In the genomic region with DNA sequence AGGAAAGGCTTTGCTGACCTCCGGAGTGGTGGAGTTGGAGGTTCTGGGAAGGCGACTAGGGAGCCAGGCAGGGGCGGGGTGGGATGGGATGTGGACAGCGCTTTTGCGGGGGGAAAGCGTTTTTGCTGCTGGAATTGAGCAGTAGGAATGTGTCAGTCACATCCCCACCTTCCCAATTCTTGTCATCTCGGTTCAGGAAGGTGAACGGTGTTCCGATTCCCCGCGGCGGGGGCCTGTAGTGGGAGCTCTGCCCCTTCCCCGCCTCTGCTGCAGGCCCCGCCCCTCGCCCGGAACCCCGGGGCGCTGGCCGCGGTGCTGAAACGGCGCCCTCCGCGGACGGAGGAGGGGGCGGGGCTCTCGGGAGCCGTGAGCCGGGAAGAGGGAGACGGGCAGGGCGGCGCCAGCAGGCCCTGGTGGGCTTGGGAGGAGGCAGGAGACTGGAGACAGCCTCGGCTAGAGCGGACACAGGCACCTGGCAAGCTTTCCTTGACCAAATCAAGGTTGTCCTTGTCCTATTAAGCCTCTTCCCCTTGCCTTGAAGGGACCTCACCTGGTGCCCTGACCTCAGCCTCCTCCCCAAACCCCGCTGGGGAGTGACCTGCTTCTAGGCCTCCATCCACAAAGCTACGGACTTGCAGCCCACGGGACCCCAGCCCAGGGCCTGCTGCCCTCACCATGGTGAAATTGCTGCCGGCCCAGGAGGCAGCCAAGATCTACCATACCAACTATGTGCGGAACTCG, we compare ENCODE assay signal across 8 cellular contexts. TPM values are rescaled to one million over a fixed set of nuclear protein-coding genes. Genes with fewer than 3 reads are reported as not detected.
DNase-seq lines count a peak whose midpoint lies in the region; ATAC-seq, FAIRE-seq and TF ChIP-seq lines count a peak whose summit lies in the region.

A gene (plus strand): TSS at position 357 of the 741 bp plus-strand sequence. CDS start 319 bp downstream, at position 676.

- in situ Hi-C loops in K562 (cut with MboI) = no loop called here

- H3K4me1 ChIP-seq in SK-N-SH (ENCODE audit: control insufficient read depth in 1 of 2, insufficient read depth in 2 of 2, low read depth in 1 of 2, low read length in 1 of 2) = peaks cover 0 to 7% of the 10 kb centered on the region in 2 experiments; a peak in 1 of 4 replicates
- peaks cover 5 to 10% of the 10 kb centered on the region in 2 experiments for H3K4me1 ChIP-seq in K562 (replicated peaks in 1 of 2; ENCODE audit: control insufficient read depth in 2 of 2, insufficient read depth in 2 of 2, low read length in 2 of 2)

- H3K9me1 ChIP-seq in K562 (ENCODE audit: control insufficient read depth, insufficient read depth, low read length) = peaks cover 2% of the 10 kb centered on the region

- 20% methylated on average over 14 of the region's 40 CpGs for WGBS in SK-N-SH (ENCODE audit: low lambda C conversion rate)
- WGBS in K562 (ENCODE audit: insufficient coverage, low coverage, missing lambda C conversion rate) = 10% methylated on average over 30 of the region's 40 CpGs

- peak within 1 kb of the TSS; percentile 71 for H3K4me2 ChIP-seq in SK-N-SH
- peak within 1 kb of the TSS; percentile 72 for H3K4me2 ChIP-seq in K562 (ENCODE audit: insufficient read depth, low read length)

- FAIRE-seq in K562 (lab: Jason Lieb, UNC) = no peak

- ATAC-seq in K562 = peak; percentile 100
- ATAC-seq in HG03045 (IDR thresholded peaks at IDR 0.05; ENCODE audit: unreplicated experiment) = no peak
- no peak for ATAC-seq in GM19467 (IDR thresholded peaks at IDR 0.05; ENCODE audit: unreplicated experiment)

- H4K20me1 ChIP-seq in SK-N-SH (ENCODE audit: insufficient read depth) = no peaks in the 10 kb centered on the region
- 0 out of 2 replicates have a peak, but pooled peaks cover 6% of the 10 kb centered on the region for H4K20me1 ChIP-seq in K562 (replicated peaks; ENCODE audit: control insufficient read depth, insufficient read depth, low read length)

- no peak for TF ChIP-seq CTCF in SK-N-SH (IDR thresholded peaks at IDR 0.05)
- no peak for TF ChIP-seq CTCF in K562 (IDR thresholded peaks at IDR 0.05 in 2 of 3, conservative IDR thresholded peaks at IDR 0.05 in 1 of 3; ENCODE audit: insufficient read depth in 2 of 3, low read depth in 1 of 3, low read length in 3 of 3)

- no peaks in the 10 kb centered on the region for H3F3A ChIP-seq in SK-N-SH (replicated peaks; ENCODE audit: insufficient read depth)

- H3K27me3 ChIP-seq in SK-N-SH (ENCODE audit: insufficient read depth) (no peaks in the 10 kb centered on the region), K562 (ENCODE audit: control insufficient read depth in 2 of 2, insufficient read depth in 2 of 2, low read length in 2 of 2) (peaks cover 15 to 28% of the 10 kb centered on the region in 2 experiments)

- H3K9me2 ChIP-seq in SK-N-SH = no peaks in the 10 kb centered on the region

- no peak for TF ChIP-seq POLR2A in K562 (conservative IDR thresholded peaks at IDR 0.05)

- DNase-seq in COR-L47 (lab: John Stamatoyannopoulos, UW) = peak; percentile 62
- DNase-seq in Kasumi-1 (lab: John Stamatoyannopoulos, UW) = peak; percentile 12 to 39
- peak; percentile 95 for DNase-seq in SK-N-SH
- peak; percentile 77 to 99 (median 97) for DNase-seq in K562 (ENCODE audit: extremely low read depth in 1 of 4, low spot score in 3 of 4)
- DNase-seq in kidney tubule cell (ENCODE audit: low spot score) = peak; percentile 43
- peak; percentile 16 for DNase-seq in stimulated activated CD8-positive, alpha-beta memory T cell treated with anti-CD3 and anti-CD28 coated beads, Interleukin-15, amount 100 ng/mL, for 24 hours (ENCODE audit: low read depth)

- H3K9ac ChIP-seq in SK-N-SH = no peak within 1 kb of the TSS
- no peak within 1 kb of the TSS for H3K9ac ChIP-seq in K562 (ENCODE audit: insufficient read depth in 1 of 2, low read depth in 2 of 2, low read length in 2 of 2)

- H3K27ac ChIP-seq in SK-N-SH (ENCODE audit: low read depth in 2 of 2, low read length in 1 of 2) = no peak within 1 kb of the TSS; a peak in 1 of 4 replicates
- H3K27ac ChIP-seq in K562 (ENCODE audit: extremely low read depth, low read depth, low read length) = no peak within 1 kb of the TSS

- TF ChIP-seq RAD21 in SK-N-SH (IDR thresholded peaks at IDR 0.05; ENCODE audit: low read length) (no peak), K562 (CRISPR knock-in tag; conservative IDR thresholded peaks at IDR 0.05 in 1 of 2, IDR thresholded peaks at IDR 0.05 in 1 of 2) (no peak; a peak in 1 of 4 replicates)

- H3K4me3 ChIP-seq in SK-N-SH (ENCODE audit: low read depth in 2 of 2, low read length in 1 of 2) (peak within 1 kb of the TSS; percentile 43 to 47), K562 (no peak within 1 kb of the TSS; the same call in 1 of the 2 replicates)

- CTCF ChIA-PET in SK-N-SH (lab: Yijun Ruan, JAX) = interaction anchor here (0.6 kb wide), 1 partner anchor 26 kb away, joined by 3 read pairs; no protein-coding TSS in a partner anchor
- CTCF ChIA-PET in K562 (lab: Yijun Ruan, JAX; ENCODE audit: low intra/inter-chr PET ratio) = no interaction called here

- no TSS peak for BruUV-seq in K562 (replicated peaks; lab: Mats Ljungman, UMichigan)

- H3K36me3 ChIP-seq in SK-N-SH (replicated peaks in 1 of 2; ENCODE audit: control insufficient read depth in 1 of 2, insufficient read depth in 2 of 2, low read length in 1 of 2) = no peaks in the 10 kb centered on the region
- H3K36me3 ChIP-seq in K562 (ENCODE audit: control insufficient read depth, insufficient read depth, low read length) = no peaks in the 10 kb centered on the region

- POLR2A ChIA-PET in SK-N-SH (lab: Yijun Ruan, JAX) (interaction anchor here (0.6 to 1.0 kb wide), 2 partner anchors 13 to 16 kb away, joined by 3 to 4 read pairs; no protein-coding TSS in a partner anchor), K562 (lab: Yijun Ruan, JAX) (interaction anchor here (0.6 to 1.0 kb wide), 3 partner anchors 11 to 23 kb away, joined by 3 to 4 read pairs (median 3); no protein-coding TSS in a partner anchor)

- H3K79me2 ChIP-seq in SK-N-SH (ENCODE audit: insufficient read depth) = no peaks in the 10 kb centered on the region
- no peaks in the 10 kb centered on the region for H3K79me2 ChIP-seq in K562 (ENCODE audit: control insufficient read depth, insufficient read depth, low read length)

- H2AFZ ChIP-seq in SK-N-SH (ENCODE audit: low read depth) (0 out of 2 replicates have a peak within 1 kb of the TSS, but pooled peaks have one; percentile 51), K562 (ENCODE audit: low read depth, low read length) (peak within 1 kb of the TSS; percentile 53; the same call in 1 of the 2 replicates)

- H3K9me3 ChIP-seq in SK-N-SH (no peaks in the 10 kb centered on the region), K562 (replicated peaks; ENCODE audit: control insufficient read depth, insufficient read depth, low read depth, low read length) (no peaks in the 10 kb centered on the region)

- intact Hi-C loops in K562 (cut with micrococcal nuclease) = no loop called here

- TF ChIP-seq EP300 in SK-N-SH (IDR thresholded peaks at IDR 0.05; ENCODE audit: borderline replicate concordance in 1 of 2, low read depth in 1 of 2, low read length in 1 of 2) (no peak), K562 (IDR thresholded peaks at IDR 0.05; ENCODE audit: low read length) (no peak)

TF ChIP-seq in SK-N-SH, 30 proteins besides CTCF, POLR2A, EP300 and RAD21 (continues in another document):
- TF ChIP-seq NFIC (IDR thresholded peaks at IDR 0.05; ENCODE audit: borderline replicate concordance) (no peak), RCOR1 (IDR thresholded peaks at IDR 0.05; ENCODE audit: low read length) (no peak), SIN3A (IDR thresholded peaks at IDR 0.05; ENCODE audit: borderline replicate concordance, low read depth, low read length) (no peak), CHD2 (IDR thresholded peaks at IDR 0.05; ENCODE audit: low read length, partially characterized antibody) (peak; percentile 39), SMC3 (IDR thresholded peaks at IDR 0.05; ENCODE audit: low read depth, low read length) (no peak), ELF1 (IDR thresholded peaks at IDR 0.05) (no peak)

RNA-seq across cellular contexts. Expression of the gene that starts here (rescaled TPM):
- polyA plus RNA-seq in SK-N-SH (2012; rRNA removed) (not detected in 2 replicates), K562 (2011; rRNA removed) (not detected in 2 replicates), K562 (2014; fragmentation: Illumina TruSeq; extraction: Trizol) (not detected in 2 replicates), K562 (2014; fragmentation: Nextera tagmentation; extraction: Ambion mirVana) (not detected), K562 (2014; rRNA removed) (not detected in 2 replicates)
- polyA plus RNA-seq in SK-N-SH (2012; cell fraction: cytosol; rRNA removed) = not detected in 2 replicates
- polyA plus RNA-seq in SK-N-SH (2012; cell fraction: nucleus; rRNA removed) = 0.02 TPM in 1 of 2 replicates, not detected in the other
- not detected in 2 replicates for total RNA-seq in K562 (2011; cell fraction: chromatin; rRNA removed; ENCODE audit: low replicate concordance)
- total RNA-seq in K562 (2011; cell fraction: nucleolus; rRNA removed) = not detected in 2 replicates
- not detected in 2 replicates for total RNA-seq in K562 (2011; cell fraction: nucleoplasm; rRNA removed)
- total RNA-seq in K562 (2014; rRNA removed) (not detected in 2 replicates), K562 (2014; rRNA removed; fragmentation: Illumina TruSeq; extraction: Trizol) (not detected in 2 replicates), K562 (2015; rRNA removed; fragmentation: Illumina TruSeq; extraction: Trizol) (not detected in 2 replicates), K562 (2021) (not detected in 2 replicates)
- not detected in 2 replicates for polyA plus RNA-seq in K562 (2011; cell fraction: cytosol; rRNA removed)
- not detected in 2 replicates for polyA plus RNA-seq in K562 (2011; cell fraction: nucleus; rRNA removed)
- not detected in 2 replicates for polyA plus RNA-seq in K562 (2012)
- not detected in 2 replicates for polyA minus RNA-seq in K562 (2011; rRNA and poly(A)+ RNA removed)
- not detected in 2 replicates for polyA minus RNA-seq in K562 (2011; cell fraction: cytosol; rRNA and poly(A)+ RNA removed)
- polyA minus RNA-seq in K562 (2011; cell fraction: nucleus; rRNA and poly(A)+ RNA removed) = not detected in 2 replicates

Comparison
In these comparisons a context has a peak if more than half of its experiments do, and no peak if none do; other contexts are left out.
1. Peak in DNase-seq, H3K4me3 ChIP-seq and H3K4me2 ChIP-seq in SK-N-SH; RNA of the gene not detected or under 1 TPM.
2. Peak in DNase-seq, ATAC-seq and H3K4me2 ChIP-seq in K562; RNA of the gene not detected or under 1 TPM.
3. DNase-seq: peak in every context shown above with its lines; median percentile 97 in K562; 95 in SK-N-SH; 62 in COR-L47; 43 in kidney tubule cell; 26 in Kasumi-1; 16 in stimulated activated CD8-positive, alpha-beta memory T cell treated with anti-CD3 and anti-CD28 coated beads, Interleukin-15, amount 100 ng/mL, for 24 hours.